ENCODE assay signal across 8 cellular contexts in the genomic region with DNA sequence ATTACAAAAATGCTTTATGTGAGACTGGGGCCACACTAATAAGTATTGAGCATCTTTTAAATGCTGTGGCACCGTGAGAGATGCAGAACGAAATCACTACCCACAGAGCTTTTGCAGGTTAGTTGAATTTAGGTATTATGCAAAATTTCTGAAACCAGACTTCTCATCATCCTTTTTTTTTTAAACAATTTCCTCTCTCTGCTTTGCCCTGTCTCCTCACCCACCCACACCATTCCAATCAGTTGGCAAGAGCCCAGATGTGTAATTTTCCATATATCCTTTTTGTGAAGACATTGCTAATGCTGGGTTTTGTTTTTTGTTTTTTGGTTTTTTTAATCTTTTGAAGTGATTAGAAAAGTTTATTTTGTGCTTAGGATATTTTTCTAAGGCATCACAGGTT. TPM values are rescaled to one million over a fixed set of nuclear protein-coding genes. Genes with fewer than 3 reads are reported as not detected.
A peak's percentile ranks its signal among the peaks of the same experiment; 100 is the strongest.
DNase-seq lines count a peak whose midpoint lies in the region; ATAC-seq and TF ChIP-seq lines count a peak whose summit lies in the region.

No MANE protein-coding gene starts in this region.

- peaks cover 13% of the 10 kb centered on the region for H3K4me1 ChIP-seq in PC-3 (ENCODE audit: insufficient read depth, low read length)
- peaks cover 8% of the 10 kb centered on the region for H3K4me1 ChIP-seq in psoas muscle

- WGBS in psoas muscle, 3 donors = 36 to 56% (median 43%) methylated on average over 2 of the region's 2 CpGs

- BruUV-seq in PC-3 (replicated peaks; lab: Mats Ljungman, UMichigan) = no TSS peak

- H3F3A ChIP-seq in PC-3 (ENCODE audit: low read length, unreplicated experiment) = no peaks in the 10 kb centered on the region

- peak overlapping the region; percentile 99 for H3K9ac ChIP-seq in PC-3 (ENCODE audit: low read length)

- no peak overlapping the region for H3K27ac ChIP-seq in PC-3 (ENCODE audit: low read length)
- H3K27ac ChIP-seq in psoas muscle = no peak overlapping the region

- H4K20me1 ChIP-seq in PC-3 (ENCODE audit: low read length) = no peaks in the 10 kb centered on the region; the same call in 1 of the 2 replicates

- H3K9me3 ChIP-seq in PC-3 (ENCODE audit: low read length) = no peaks in the 10 kb centered on the region
- no peaks in the 10 kb centered on the region for H3K9me3 ChIP-seq in psoas muscle

- H3K9me2 ChIP-seq in PC-3 (replicated peaks; ENCODE audit: low read length) = no peaks in the 10 kb centered on the region

- POLR2A ChIA-PET in PC-3 (lab: Charles Lee; ENCODE audit: unreplicated experiment) = no interaction called here

- H3K27me3 ChIP-seq in PC-3 (ENCODE audit: low read length) = no peaks in the 10 kb centered on the region
- no peaks in the 10 kb centered on the region for H3K27me3 ChIP-seq in psoas muscle (ENCODE audit: insufficient read depth in 3 of 3, low read length in 2 of 3)

- H3K4me3 ChIP-seq in PC-3 (ENCODE audit: low read length) (peak overlapping the region; percentile 97), epithelial cell of proximal tubule (ENCODE audit: low read depth, low read length) (peak overlapping the region; percentile 85), psoas muscle (peak overlapping the region; percentile 86)

- peaks cover 18% of the 10 kb centered on the region for H3K79me2 ChIP-seq in PC-3 (ENCODE audit: low read length)

- intact Hi-C loops in PC-3 (cut with micrococcal nuclease) = no loop called here
- intact Hi-C loops in psoas muscle (cut with DNase I) = no loop called here
- intact Hi-C loops in head of caudate nucleus (cut with DNase I) = loop anchor here (5.0 kb wide), 1 partner anchor 55 kb away; the partner anchor contains the start of gene RALA
- intact Hi-C loops in posterior cingulate gyrus (cut with DNase I) = no loop called here

- 0 out of 2 replicates have a peak, but pooled peaks cover 4% of the 10 kb centered on the region for H3K36me3 ChIP-seq in PC-3 (ENCODE audit: low read depth, low read length)
- H3K36me3 ChIP-seq in psoas muscle (ENCODE audit: insufficient read depth in 1 of 2, low read depth in 1 of 2) = peaks cover 0 to 23% of the 10 kb centered on the region in 2 donors

- no peak overlapping the region for H2AFZ ChIP-seq in PC-3 (ENCODE audit: low read length)

- CTCF ChIA-PET in PC-3 (lab: Charles Lee) = interaction anchor here (0.9 kb wide), 1 partner anchor 13 kb away, joined by 4 read pairs; no protein-coding TSS in a partner anchor

- peak; percentile 38 for DNase-seq in ELR (ENCODE audit: low read depth)
- no peak for DNase-seq in PC-3
- no peak for DNase-seq in epithelial cell of proximal tubule (ENCODE audit: low read depth)
- DNase-seq in psoas muscle = no peak
- no peak for DNase-seq in head of caudate nucleus
- no peak for DNase-seq in posterior cingulate gyrus
- no peak for DNase-seq in D341Med (ENCODE audit: low spot score)
- DNase-seq in DMS153 treated with DMSO at 0.1 percent for 48 hours (lab: John Stamatoyannopoulos, UW; ENCODE audit: unreplicated experiment) = no peak

- peak overlapping the region; percentile 99 for H3K4me2 ChIP-seq in PC-3 (ENCODE audit: low read length)

- ATAC-seq in PC-3 (no peak), psoas muscle (no peak)

- TF ChIP-seq CTCF in PC-3 (conservative IDR thresholded peaks at IDR 0.05; ENCODE audit: low read depth, low read length) (no peak), epithelial cell of proximal tubule (conservative IDR thresholded peaks at IDR 0.05; ENCODE audit: low read depth, low read length) (no peak), psoas muscle (IDR thresholded peaks at IDR 0.05) (no peak)

RNA-seq across cellular contexts. Expression of gene YAE1, which starts 1.1 kb away (rescaled TPM):
- total RNA-seq in PC-3 (2014; rRNA removed) (14.7 and 23.6 TPM in 2 replicates), epithelial cell of proximal tubule (20.5 and 20.9 TPM in 2 replicates), psoas muscle (10 to 100 TPM in 2 of 4 donors, 1 to 10 TPM in 2; 7.6 to 15.1 (median 9.9) TPM)
- polyA plus RNA-seq in psoas muscle = 10 to 100 TPM; 15.3 to 20.9 (median 17.2) TPM

RNA-seq across cellular contexts. Expression of gene RALA, which starts 56.1 kb away (rescaled TPM):
- total RNA-seq in PC-3 (2014; rRNA removed) = 7.5 and 12.9 TPM in 2 replicates
- 23.8 and 24.2 TPM in 2 replicates for total RNA-seq in epithelial cell of proximal tubule
- 10 to 100 TPM; 15.7 to 19.3 (median 17.7) TPM for total RNA-seq in psoas muscle
- polyA plus RNA-seq in psoas muscle = 10 to 100 TPM; 15.1 to 33.9 (median 28.7) TPM
